ENCODE assay signal across 1 cellular context in genomic region chr5:658103-658502, GRCh38.
TF ChIP-seq lines count a peak whose summit lies in the region.

No MANE protein-coding gene starts in this region.

TF ChIP-seq in IMR-90, 13 proteins besides CTCF, POLR2A, EP300 and RAD21:
- no peak for TF ChIP-seq RCOR1 (IDR thresholded peaks at IDR 0.05; ENCODE audit: insufficient replicate concordance, low read length)
- TF ChIP-seq CHD1 (IDR thresholded peaks at IDR 0.05; ENCODE audit: low read depth, low read length): no peak
- no peak for TF ChIP-seq USF2 (IDR thresholded peaks at IDR 0.05; ENCODE audit: low read depth, low read length)
- TF ChIP-seq SMC3 (IDR thresholded peaks at IDR 0.05; ENCODE audit: low read depth, low read length): no peak
- TF ChIP-seq NFE2L2 (IDR thresholded peaks at IDR 0.05; ENCODE audit: low read depth, low read length): no peak
- no peak for TF ChIP-seq CEBPB (IDR thresholded peaks at IDR 0.05; ENCODE audit: low read depth, low read length)
- no peak for TF ChIP-seq RFX5 (IDR thresholded peaks at IDR 0.05; ENCODE audit: low read depth, low read length)
- TF ChIP-seq ELK1 (IDR thresholded peaks at IDR 0.05; ENCODE audit: borderline replicate concordance, low read depth, low read length): no peak
- no peak for TF ChIP-seq MAZ (IDR thresholded peaks at IDR 0.05; ENCODE audit: borderline replicate concordance, low read depth, low read length)
- no peak for TF ChIP-seq FOS (IDR thresholded peaks at IDR 0.05; ENCODE audit: low read depth, low read length)
- no peak for TF ChIP-seq BHLHE40 (IDR thresholded peaks at IDR 0.05; ENCODE audit: low read depth, low read length)
- no peak for TF ChIP-seq MXI1 (IDR thresholded peaks at IDR 0.05; ENCODE audit: borderline replicate concordance, low read depth, low read length)
- no peak for TF ChIP-seq MAFK (IDR thresholded peaks at IDR 0.05; ENCODE audit: low read depth, low read length)
TF ChIP-seq in IMR-90: peak in this region for 0.
